In genomic region chr1:97377432-97378034, GRCh38 we compare ENCODE assay signal across 17 cellular contexts.
"Had no signal": no experiment of that assay in that cellular context is flagged by ENCODE, and none has a peak within 500 bp of the region (broad histone marks: within the 10 kb centered on the region; RNA-seq: fewer than 3 reads in every experiment).

No MANE protein-coding gene starts in this region.

- H3K27me3 Mint-ChIP-seq: activated CD4-positive, alpha-beta memory T cell treated with anti-CD3 and anti-CD28 coated beads for 36 hours; activated CD4-positive, alpha-beta T cell treated with anti-CD3 and anti-CD28 coated beads for 36 hours; memory B cell; naive thymus-derived CD8-positive, alpha-beta T cell had no signal

- H3K27me3 ChIP-seq: left lung, transverse colon had no signal

- H3K4me3 Mint-ChIP-seq: activated CD4-positive, alpha-beta memory T cell treated with anti-CD3 and anti-CD28 coated beads for 36 hours; activated CD4-positive, alpha-beta T cell treated with anti-CD3 and anti-CD28 coated beads for 36 hours; activated T-cell treated with anti-CD3 and anti-CD28 coated beads, Interleukin-2, amount 50 U/mL, for 4 hours; memory B cell had no signal

- H3K36me3 ChIP-seq: transverse colon had no signal

- H3K27ac Mint-ChIP-seq: activated CD4-positive, alpha-beta memory T cell treated with anti-CD3 and anti-CD28 coated beads for 36 hours; activated CD4-positive, alpha-beta T cell treated with anti-CD3 and anti-CD28 coated beads for 36 hours; memory B cell had no signal

- ATAC-seq: activated CD4-positive, alpha-beta T cell treated with anti-CD3 and anti-CD28 coated beads for 36 hours; activated T-cell treated with anti-CD3 and anti-CD28 coated beads, Interleukin-2, amount 50 U/mL, for 4 hours; left lung; naive thymus-derived CD8-positive, alpha-beta T cell; stimulated activated naive CD8-positive, alpha-beta T cell treated with anti-CD3 and anti-CD28 coated beads, Interleukin-15, Interleukin-2, amounts not matched to agents 100 U/mL and 50 U/mL, for 24 hours had no signal

- H3K4me1 ChIP-seq: left lung, transverse colon had no signal

- FAIRE-seq: frontal cortex had no signal

- H3K4me1 Mint-ChIP-seq: memory B cell had no signal

- H3K9me3 Mint-ChIP-seq: activated CD4-positive, alpha-beta memory T cell treated with anti-CD3 and anti-CD28 coated beads for 36 hours; activated T-cell treated with anti-CD3 and anti-CD28 coated beads, Interleukin-2, amount 50 U/mL, for 4 hours; memory B cell; naive thymus-derived CD8-positive, alpha-beta T cell had no signal

- H3K9me3 ChIP-seq: left lung, transverse colon had no signal

- H3K27ac ChIP-seq: left lung, transverse colon had no signal

- H3K36me3 Mint-ChIP-seq: memory B cell had no signal

- DNase-seq: activated CD4-positive, alpha-beta memory T cell treated with anti-CD3 and anti-CD28 coated beads for 36 hours; activated CD4-positive, alpha-beta T cell treated with anti-CD3 and anti-CD28 coated beads for 36 hours; activated effector memory CD4-positive, alpha-beta T cell treated with Interleukin-2 at 50 U/mL for 16 hours; activated naive CD4-positive, alpha-beta T cell treated with anti-CD3 and anti-CD28 coated beads, Interleukin-2, amount 50 U/mL, for 16 hours; activated T-cell treated with anti-CD3 and anti-CD28 coated beads, Interleukin-2, amount 50 U/mL, for 4 hours; caudate nucleus; islet precursor cell; left lung; naive thymus-derived CD8-positive, alpha-beta T cell; nucleus accumbens; posterior cingulate gyrus; stimulated activated CD4-positive, alpha-beta T cell treated with anti-CD3 and anti-CD28 coated beads, Interleukin-4, amount 100 ng/mL, for 1 hour; stimulated activated naive CD8-positive, alpha-beta T cell treated with anti-CD3 and anti-CD28 coated beads, Interleukin-15, Interleukin-2, amounts not matched to agents 100 U/mL and 50 U/mL, for 24 hours; T-helper 2 cell; transverse colon had no signal

- H3K4me3 ChIP-seq: left lung, transverse colon had no signal
